8 cellular contexts compared by ENCODE assay signal in the genomic region with DNA sequence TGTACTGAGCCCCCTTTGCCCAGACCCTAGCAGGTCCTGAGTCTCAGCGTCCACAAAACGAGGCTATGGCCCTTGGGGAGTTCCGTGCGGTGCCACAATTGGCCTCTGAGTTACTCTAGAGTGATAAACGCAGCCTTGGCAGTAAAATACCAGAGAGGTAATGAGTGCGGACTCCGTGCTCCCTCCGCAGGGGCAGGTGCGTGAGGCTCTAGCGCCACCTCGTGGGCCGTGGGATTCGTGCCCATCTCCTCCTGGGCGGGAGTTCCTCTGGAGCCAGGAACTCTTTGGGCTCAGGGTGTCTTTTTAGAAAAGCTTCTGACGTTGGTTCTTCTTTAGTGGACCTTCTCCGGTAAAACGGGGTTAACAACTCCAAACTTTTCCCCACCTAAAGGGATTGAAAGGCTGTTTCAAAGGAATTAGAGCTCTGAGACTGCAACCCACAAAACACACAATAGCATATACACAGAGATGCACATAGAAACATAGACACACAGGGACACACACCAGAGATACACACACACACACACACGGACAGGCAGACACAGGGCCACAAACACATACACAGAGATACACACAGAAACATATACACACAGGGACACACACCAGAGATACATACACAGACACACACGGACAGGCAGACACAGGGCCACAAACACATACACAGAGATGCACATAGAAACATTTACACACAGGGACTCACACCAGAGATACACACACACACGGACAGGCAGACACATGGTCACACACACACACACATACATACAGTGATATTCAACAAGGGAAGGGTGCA.
DNase-seq lines count a peak whose midpoint lies in the region; ATAC-seq, FAIRE-seq and TF ChIP-seq lines count a peak whose summit lies in the region.

No MANE protein-coding gene starts in this region.

- no peaks in the 10 kb centered on the region for H3K9me3 ChIP-seq in endothelial cell of umbilical vein (replicated peaks; ENCODE audit: control insufficient read depth, insufficient read depth, low read length)
- H3K9me3 ChIP-seq in mucosa of descending colon: no peaks in the 10 kb centered on the region

- POLR2A ChIA-PET in endothelial cell of umbilical vein (lab: Charles Lee): interaction anchor here (0.6 kb wide), 1 partner anchor 154 kb away, joined by 4 read pairs; no protein-coding TSS in a partner anchor

- no peaks in the 10 kb centered on the region for H3K4me1 Mint-ChIP-seq in activated CD8-positive, alpha-beta memory T cell treated with anti-CD3 and anti-CD28 coated beads, Interleukin-2, amount 10 ng/mL, durations not matched to agents 7 days and 5 days

- CTCF ChIA-PET in activated CD8-positive, alpha-beta memory T cell treated with anti-CD3 and anti-CD28 coated beads, Interleukin-2, amount 10 ng/mL, durations not matched to agents 7 days and 5 days (lab: Charles Lee): interaction anchor here (0.8 to 1.8 kb wide), 7 partner anchors 17 to 1725 kb away, joined by 3 to 8 read pairs (median 3); no protein-coding TSS in a partner anchor
- CTCF ChIA-PET in endothelial cell of umbilical vein (lab: Charles Lee): interaction anchor here (0.7 to 9.7 kb wide), 16 partner anchors 10 to 661 kb away, joined by 3 to 740 read pairs (median 4); a partner anchor contains a TSS

- FAIRE-seq in endothelial cell of umbilical vein (lab: Jason Lieb, UNC): peak; percentile 94

- H3K27me3 Mint-ChIP-seq in activated CD8-positive, alpha-beta memory T cell treated with anti-CD3 and anti-CD28 coated beads, Interleukin-2, amount 10 ng/mL, durations not matched to agents 7 days and 5 days: no peaks in the 10 kb centered on the region

- H2AFZ ChIP-seq in endothelial cell of umbilical vein (ENCODE audit: low read depth, low read length): peak overlapping the region; percentile 73

- dilution Hi-C loops in endothelial cell of umbilical vein (cut with MboI; ENCODE audit: extremely low pct_ligation_motif_present, low sequenced_read_pairs): loop anchor here (10.0 kb wide), 1 partner anchor 191 kb away; no protein-coding TSS in a partner anchor

- H3K27ac ChIP-seq in HL-60 (replicated peaks) (peak overlapping the region; percentile 66), endothelial cell of umbilical vein (ENCODE audit: insufficient read depth, low read depth, low read length) (no peak overlapping the region)

- no peak overlapping the region for H3K4me3 Mint-ChIP-seq in activated CD8-positive, alpha-beta memory T cell treated with anti-CD3 and anti-CD28 coated beads, Interleukin-2, amount 10 ng/mL, durations not matched to agents 7 days and 5 days

- H3K36me3 Mint-ChIP-seq in activated CD8-positive, alpha-beta memory T cell treated with anti-CD3 and anti-CD28 coated beads, Interleukin-2, amount 10 ng/mL, durations not matched to agents 7 days and 5 days: no peaks in the 10 kb centered on the region

- H3K4me1 ChIP-seq in endothelial cell of umbilical vein (ENCODE audit: control insufficient read depth, extremely low read depth, insufficient read depth, low read length) (peaks cover 14% of the 10 kb centered on the region), mucosa of descending colon (ENCODE audit: low read depth) (no peaks in the 10 kb centered on the region)

- no peak overlapping the region for H3K9ac ChIP-seq in endothelial cell of umbilical vein (replicated peaks; ENCODE audit: extremely low read depth, insufficient read depth, low read length)

- no peak overlapping the region for H3K4me3 ChIP-seq in GM12864 (ENCODE audit: low read depth, low read length)
- H3K4me3 ChIP-seq in HL-60 (replicated peaks; ENCODE audit: insufficient read depth, low read length): no peak overlapping the region
- no peak overlapping the region for H3K4me3 ChIP-seq in endothelial cell of umbilical vein (replicated peaks in 1 of 3; ENCODE audit: insufficient read depth in 1 of 3, low read depth in 1 of 3, low read length in 3 of 3)
- H3K4me3 ChIP-seq in mucosa of descending colon: no peak overlapping the region

- no peak for TF ChIP-seq POLR2A in endothelial cell of umbilical vein (IDR thresholded peaks at IDR 0.05; ENCODE audit: low read depth, low read length)

- no TSS peak for BruUV-seq in endothelial cell of umbilical vein (replicated peaks; lab: Mats Ljungman, UMichigan)

- intact Hi-C loops in endothelial cell of umbilical vein (cut with micrococcal nuclease): loop anchor here (1.0 to 10.0 kb wide), 6 partner anchors 137 to 656 kb away; a partner anchor contains a TSS
- intact Hi-C loops in mucosa of descending colon (cut with DNase I, micrococcal nuclease): loop anchor here (5.0 to 10.0 kb wide), 2 partner anchors 139 to 191 kb away; no protein-coding TSS in a partner anchor

- ATAC-seq in activated CD8-positive, alpha-beta memory T cell treated with anti-CD3 and anti-CD28 coated beads, Interleukin-2, amount 10 ng/mL, durations not matched to agents 7 days and 5 days: peak; percentile 76
- peak; percentile 95 for ATAC-seq in mucosa of descending colon
- no peak for ATAC-seq in HG03378 (IDR thresholded peaks at IDR 0.05; ENCODE audit: unreplicated experiment)

- H3K36me3 ChIP-seq in endothelial cell of umbilical vein (ENCODE audit: control insufficient read depth in 2 of 2, extremely low read depth in 1 of 2, insufficient read depth in 2 of 2, low read length in 2 of 2): no peaks in the 10 kb centered on the region
- no peaks in the 10 kb centered on the region for H3K36me3 ChIP-seq in mucosa of descending colon (ENCODE audit: low read depth)

- TF ChIP-seq CTCF in GM12864 (IDR thresholded peaks at IDR 0.05; ENCODE audit: low read depth, low read length, missing control alignments): peak; percentile 99
- TF ChIP-seq CTCF in HL-60 (IDR thresholded peaks at IDR 0.05; ENCODE audit: insufficient read depth, low read length): peak; percentile 93
- TF ChIP-seq CTCF in endothelial cell of umbilical vein (IDR thresholded peaks at IDR 0.05; ENCODE audit: extremely low read depth in 1 of 2, insufficient read depth in 1 of 2, low read depth in 1 of 2, low read length in 2 of 2): peak; percentile 95 to 97
- peak; percentile 85 for TF ChIP-seq CTCF in mucosa of descending colon (IDR thresholded peaks at IDR 0.05)

- no peaks in the 10 kb centered on the region for H3K9me3 Mint-ChIP-seq in activated CD8-positive, alpha-beta memory T cell treated with anti-CD3 and anti-CD28 coated beads, Interleukin-2, amount 10 ng/mL, durations not matched to agents 7 days and 5 days (ENCODE audit: low read depth)

- H3K27ac Mint-ChIP-seq in activated CD8-positive, alpha-beta memory T cell treated with anti-CD3 and anti-CD28 coated beads, Interleukin-2, amount 10 ng/mL, durations not matched to agents 7 days and 5 days: no peak overlapping the region

- no peaks in the 10 kb centered on the region for H4K20me1 ChIP-seq in endothelial cell of umbilical vein (replicated peaks; ENCODE audit: control insufficient read depth, extremely low read depth, insufficient read depth, low read length)

- no peaks in the 10 kb centered on the region for H3K9me1 ChIP-seq in endothelial cell of umbilical vein (replicated peaks; ENCODE audit: control insufficient read depth, extremely low read depth, insufficient read depth, low read length)

- no peak overlapping the region for H3K4me2 ChIP-seq in endothelial cell of umbilical vein (ENCODE audit: insufficient read depth, low read length)

- H3K79me2 ChIP-seq in endothelial cell of umbilical vein (ENCODE audit: control insufficient read depth, insufficient read depth, low read length): no peaks in the 10 kb centered on the region

- peak; percentile 8 for DNase-seq in GM12864 (ENCODE audit: low read depth)
- DNase-seq in HL-60 (ENCODE audit: low read depth in 1 of 2, low spot score in 1 of 2): peak; percentile 57 to 86
- DNase-seq in NOMO-1 (lab: John Stamatoyannopoulos, UW; ENCODE audit: unreplicated experiment in 2 of 2): peak; percentile 62 to 66
- DNase-seq in activated CD8-positive, alpha-beta memory T cell treated with anti-CD3 and anti-CD28 coated beads, Interleukin-2, amount 10 ng/mL, durations not matched to agents 7 days and 5 days: peak; percentile 67
- peak; percentile 70 for DNase-seq in endothelial cell of umbilical vein (ENCODE audit: low read depth, low spot score)
- DNase-seq in mucosa of descending colon: peak; percentile 80 to 88 (median 87)
- DNase-seq in stimulated activated CD8-positive, alpha-beta memory T cell treated with anti-CD3 and anti-CD28 coated beads, Interleukin-7, amount 100 ng/mL, for 24 hours (ENCODE audit: low read depth): peak; percentile 53

- no peaks in the 10 kb centered on the region for H3K27me3 ChIP-seq in HL-60 (ENCODE audit: insufficient read depth, poor library complexity, severe bottlenecking)
- peaks cover 0 to 2% of the 10 kb centered on the region in 2 experiments for H3K27me3 ChIP-seq in endothelial cell of umbilical vein (ENCODE audit: control insufficient read depth in 2 of 2, insufficient read depth in 2 of 2, low read length in 2 of 2)

TF ChIP-seq in endothelial cell of umbilical vein, 7 proteins besides CTCF, POLR2A, EP300 and RAD21:
- TF ChIP-seq JUN (IDR thresholded peaks at IDR 0.05; ENCODE audit: borderline replicate concordance, insufficient read depth, insufficient read length, low read depth) (no peak), MYC (IDR thresholded peaks at IDR 0.05; ENCODE audit: low read depth, low read length) (no peak), FOS (IDR thresholded peaks at IDR 0.05; ENCODE audit: borderline replicate concordance, insufficient read depth, low read length) (no peak), GATA2 (IDR thresholded peaks at IDR 0.05; ENCODE audit: insufficient read depth, insufficient read length, low read depth, low read length) (no peak), POLR2AphosphoS5 (IDR thresholded peaks at IDR 0.05; ENCODE audit: insufficient read depth, low read depth, low read length) (no peak), EZH2 (IDR thresholded peaks at IDR 0.05; ENCODE audit: borderline replicate concordance, low read depth, low read length, severe bottlenecking) (no peak)
- TF ChIP-seq, protein P1, sequence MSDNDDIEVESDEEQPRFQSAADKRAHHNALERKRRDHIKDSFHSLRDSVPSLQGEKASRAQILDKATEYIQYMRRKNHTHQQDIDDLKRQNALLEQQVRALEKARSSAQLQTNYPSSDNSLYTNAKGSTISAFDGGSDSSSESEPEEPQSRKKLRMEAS (IDR thresholded peaks at IDR 0.05; ENCODE audit: insufficient read depth, insufficient read length): no peak

Comparison
In these comparisons a context has a peak if more than half of its experiments do, and no peak if none do; other contexts are left out.
1. DNase-seq: peak in every context shown above with its lines; median percentile 87 in mucosa of descending colon; 72 in HL-60; 70 in endothelial cell of umbilical vein; 67 in activated CD8-positive, alpha-beta memory T cell treated with anti-CD3 and anti-CD28 coated beads, Interleukin-2, amount 10 ng/mL, durations not matched to agents 7 days and 5 days; 64 in NOMO-1; 53 in stimulated activated CD8-positive, alpha-beta memory T cell treated with anti-CD3 and anti-CD28 coated beads, Interleukin-7, amount 100 ng/mL, for 24 hours; 8 in GM12864.